In genomic region chr13:45333973-45334922, GRCh38 we compare ENCODE assay signal across 7 cellular contexts. TPM values are rescaled to one million over a fixed set of nuclear protein-coding genes. Genes with fewer than 3 reads are reported as not detected.
DNase-seq lines count a peak whose midpoint lies in the region; ATAC-seq and TF ChIP-seq lines count a peak whose summit lies in the region.

No MANE protein-coding gene starts in this region.

- peaks cover 17 to 69% of the 10 kb centered on the region in 2 experiments for H3K79me1 ChIP-seq in IMR-90 (ENCODE audit: low read depth in 1 of 2, low read length in 2 of 2)
- H3K79me1 ChIP-seq in neuronal stem cell (ENCODE audit: low read depth, low read length) = no peaks in the 10 kb centered on the region

- TF ChIP-seq RAD21 in IMR-90 (IDR thresholded peaks at IDR 0.05; ENCODE audit: low read length) = no peak

- H3K14ac ChIP-seq in IMR-90 (replicated peaks; ENCODE audit: low read depth, low read length) (no peak overlapping the region), neuronal stem cell (ENCODE audit: low read length) (no peak overlapping the region)

- TF ChIP-seq CTCF in IMR-90 (conservative IDR thresholded peaks at IDR 0.05; ENCODE audit: low read depth, low read length) (no peak), coronary artery (IDR thresholded peaks at IDR 0.05) (no peak)

- H2BK15ac ChIP-seq in IMR-90 (ENCODE audit: low read depth, low read length) (no peak overlapping the region), neuronal stem cell (ENCODE audit: low read length) (no peak overlapping the region)

- H2AK5ac ChIP-seq in IMR-90 (ENCODE audit: low read depth, low read length) (no peak overlapping the region), neuronal stem cell (ENCODE audit: low read depth, low read length) (no peak overlapping the region)

- H3K27me3 Mint-ChIP-seq in T-helper 17 cell = no peaks in the 10 kb centered on the region
- H3K27me3 Mint-ChIP-seq in stimulated activated memory B cell treated with anti-CD40 and anti-IgM and Interleukin-4, amounts not matched to agents 10 μg/mL and 1 μg/mL and 100 μg/mL, for 72 hours = no peaks in the 10 kb centered on the region

- POLR2A ChIA-PET in IMR-90 (lab: Charles Lee; ENCODE audit: unreplicated experiment) = no interaction called here

- DNase-seq in IMR-90 (peak; percentile 62), T-helper 17 cell (peak in 1 of 3 donors; percentile 30), coronary artery (ENCODE audit: low spot score) (no peak), neuronal stem cell (ENCODE audit: low spot score) (no peak), NCI-H2029 (lab: John Stamatoyannopoulos, UW) (no peak)

- no peak overlapping the region for H3K4me2 ChIP-seq in IMR-90 (ENCODE audit: low read depth, low read length)
- H3K4me2 ChIP-seq in neuronal stem cell (ENCODE audit: insufficient read depth, low read length, poor library complexity, severe bottlenecking) = no peak overlapping the region

- no peak overlapping the region for H3K56ac ChIP-seq in IMR-90 (ENCODE audit: extremely low read depth, insufficient read depth, low read length)

- no peak overlapping the region; the same call in 1 of the 2 replicates for H4K5ac ChIP-seq in IMR-90 (ENCODE audit: low read depth, low read length)

- H4K91ac ChIP-seq in IMR-90 (ENCODE audit: insufficient read depth, low read depth, low read length) (no peak overlapping the region), neuronal stem cell (ENCODE audit: low read depth, low read length, poor library complexity) (no peak overlapping the region)

- BruUV-seq in IMR-90 (replicated peaks; lab: Mats Ljungman, UMichigan) = no TSS peak

- no peaks in the 10 kb centered on the region for H3K9me3 Mint-ChIP-seq in stimulated activated memory B cell treated with anti-CD40 and anti-IgM and Interleukin-4, amounts not matched to agents 10 μg/mL and 1 μg/mL and 100 μg/mL, for 72 hours

- no peak overlapping the region for H4K8ac ChIP-seq in IMR-90 (ENCODE audit: low read depth in 2 of 2, low read length in 2 of 2)
- H4K8ac ChIP-seq in neuronal stem cell (ENCODE audit: low read depth, low read length) = no peak overlapping the region

- peak overlapping the region; percentile 52 for H3K4me3 Mint-ChIP-seq in T-helper 17 cell
- peak overlapping the region; percentile 7 for H3K4me3 Mint-ChIP-seq in stimulated activated memory B cell treated with anti-CD40 and anti-IgM and Interleukin-4, amounts not matched to agents 10 μg/mL and 1 μg/mL and 100 μg/mL, for 72 hours

- H2BK5ac ChIP-seq in IMR-90 (ENCODE audit: low read depth, low read length, poor library complexity, severe bottlenecking) = no peak overlapping the region
- no peak overlapping the region for H2BK5ac ChIP-seq in neuronal stem cell (ENCODE audit: low read length)

- H3K27ac Mint-ChIP-seq in T-helper 17 cell = peak overlapping the region; percentile 75
- H3K27ac Mint-ChIP-seq in stimulated activated memory B cell treated with anti-CD40 and anti-IgM and Interleukin-4, amounts not matched to agents 10 μg/mL and 1 μg/mL and 100 μg/mL, for 72 hours = peak overlapping the region; percentile 52

- dilution Hi-C loops in IMR-90 (cut with HindIII; ENCODE audit: low sequenced_read_pairs, unreplicated experiment) = no loop called here

- in situ Hi-C loops in IMR-90 (cut with MboI; ENCODE audit: low sequenced_read_pairs) = no loop called here

- 83 to 100% methylated on average over 2 to 3 of the region's 7 CpGs for WGBS in IMR-90 (ENCODE audit: extremely low coverage in 2 of 2, insufficient read length in 1 of 2), 2 experiments
- WGBS in neuronal stem cell (ENCODE audit: extremely low coverage in 2 of 2, insufficient read length in 2 of 2, insufficient replicate concordance in 1 of 2), 2 donors = 100% methylated on average over 2 of the region's 7 CpGs

- H2AK9ac ChIP-seq in IMR-90 (replicated peaks; ENCODE audit: low read depth, low read length, poor library complexity) = no peak overlapping the region

- no peaks in the 10 kb centered on the region for H3K27me3 ChIP-seq in IMR-90 (ENCODE audit: control insufficient read depth, insufficient read depth, low read length)
- H3K27me3 ChIP-seq in neuronal stem cell (ENCODE audit: control insufficient read depth in 3 of 3, insufficient read depth in 3 of 3, low read depth in 1 of 3, low read length in 3 of 3) = no peaks in the 10 kb centered on the region

- H2BK12ac ChIP-seq in neuronal stem cell (ENCODE audit: low read length) = no peak overlapping the region

- peaks cover 12% of the 10 kb centered on the region for H3K36me3 Mint-ChIP-seq in T-helper 17 cell (ENCODE audit: low read depth)
- H3K36me3 Mint-ChIP-seq in stimulated activated memory B cell treated with anti-CD40 and anti-IgM and Interleukin-4, amounts not matched to agents 10 μg/mL and 1 μg/mL and 100 μg/mL, for 72 hours = peaks cover 53% of the 10 kb centered on the region

- no peak overlapping the region for H3K4ac ChIP-seq in IMR-90 (ENCODE audit: low read depth, low read length)
- H3K4ac ChIP-seq in neuronal stem cell (ENCODE audit: low read length) = no peak overlapping the region

- peak; percentile 69 for TF ChIP-seq POLR2A in IMR-90 (IDR thresholded peaks at IDR 0.05; ENCODE audit: low read depth, low read length)

- CTCF ChIA-PET in IMR-90 (lab: Yijun Ruan, JAX) = interaction anchor here (1.6 kb wide), 1 partner anchor 287 kb away, joined by 4 read pairs; no protein-coding TSS in a partner anchor

- H3K4me1 ChIP-seq in IMR-90 (ENCODE audit: control insufficient read depth, insufficient read depth, low read length) (peaks cover 6% of the 10 kb centered on the region), neuronal stem cell (ENCODE audit: control insufficient read depth in 2 of 2, insufficient read depth in 1 of 2, low read depth in 1 of 2, low read length in 2 of 2) (peaks cover 0 to 8% of the 10 kb centered on the region in 2 donors)

- H3K18ac ChIP-seq in IMR-90 (ENCODE audit: low read depth, low read length) (no peak overlapping the region), neuronal stem cell (ENCODE audit: low read length) (no peak overlapping the region)

- H3K4me1 Mint-ChIP-seq in T-helper 17 cell = peaks cover 86% of the 10 kb centered on the region
- peaks cover 90% of the 10 kb centered on the region for H3K4me1 Mint-ChIP-seq in stimulated activated memory B cell treated with anti-CD40 and anti-IgM and Interleukin-4, amounts not matched to agents 10 μg/mL and 1 μg/mL and 100 μg/mL, for 72 hours

- H2BK120ac ChIP-seq in IMR-90 (ENCODE audit: low read depth, low read length) (no peak overlapping the region), neuronal stem cell (ENCODE audit: low read depth, low read length) (no peak overlapping the region)

- H3K23ac ChIP-seq in IMR-90 (ENCODE audit: low read depth, low read length) (0 out of 2 replicates have a peak overlapping the region, but pooled peaks have one; percentile 19), neuronal stem cell (ENCODE audit: low read depth, low read length, poor library complexity) (no peak overlapping the region)

- H3K4me3 ChIP-seq in IMR-90 (ENCODE audit: insufficient read depth, low read depth, low read length) (no peak overlapping the region), coronary artery (no peak overlapping the region), neuronal stem cell (ENCODE audit: low read length in 2 of 2) (no peak overlapping the region)

- H2AFZ ChIP-seq in IMR-90 (replicated peaks; ENCODE audit: low read length, poor library complexity) (no peak overlapping the region), neuronal stem cell (ENCODE audit: low read length) (no peak overlapping the region)

- peaks cover 80% of the 10 kb centered on the region for H4K20me1 ChIP-seq in IMR-90 (ENCODE audit: insufficient read depth, low read length)

- H3K9me1 ChIP-seq in IMR-90 (ENCODE audit: insufficient read depth, low read length) = peaks cover 18% of the 10 kb centered on the region

- H2BK20ac ChIP-seq in IMR-90 (ENCODE audit: low read depth, low read length) = no peak overlapping the region

- H3K9ac ChIP-seq in IMR-90 (ENCODE audit: low read depth, low read length) (no peak overlapping the region), neuronal stem cell (ENCODE audit: low read depth, low read length, poor library complexity) (no peak overlapping the region)

- ATAC-seq in IMR-90 (ENCODE audit: low read depth) (peak; percentile 1; the same call in 1 of the 2 replicates), T-helper 17 cell (peak; percentile 82), HG03039 (IDR thresholded peaks at IDR 0.05; ENCODE audit: unreplicated experiment) (no peak)
- ATAC-seq in stimulated activated memory B cell treated with anti-CD40 and anti-IgM and Interleukin-4, amounts not matched to agents 10 μg/mL and 1 μg/mL and 100 μg/mL, for 72 hours = peak; percentile 41

- no peaks in the 10 kb centered on the region for H3K9me3 ChIP-seq in IMR-90 (ENCODE audit: control insufficient read depth, insufficient read depth, low read length)
- no peaks in the 10 kb centered on the region for H3K9me3 ChIP-seq in T-helper 17 cell (ENCODE audit: control insufficient read depth, low read length, poor library complexity, severe bottlenecking)
- H3K9me3 ChIP-seq in neuronal stem cell (replicated peaks in 1 of 2; ENCODE audit: control insufficient read depth in 2 of 2, insufficient read depth in 1 of 2, low read depth in 1 of 2, low read length in 2 of 2) = no peaks in the 10 kb centered on the region

- H3K27ac ChIP-seq in IMR-90 (ENCODE audit: insufficient read depth, low read length) (no peak overlapping the region), coronary artery (peak overlapping the region; percentile 20 to 25), neuronal stem cell (replicated peaks; ENCODE audit: low read length) (no peak overlapping the region)

- peaks cover 36% of the 10 kb centered on the region for H3K36me3 ChIP-seq in IMR-90 (ENCODE audit: control insufficient read depth, insufficient read depth, low read length)
- H3K36me3 ChIP-seq in neuronal stem cell (replicated peaks in 1 of 2; ENCODE audit: control insufficient read depth in 2 of 2, insufficient read depth in 2 of 2, low read length in 2 of 2) = peaks cover 29 to 57% of the 10 kb centered on the region in 2 donors

- intact Hi-C loops in IMR-90 (cut with micrococcal nuclease) = no loop called here

TF ChIP-seq in IMR-90, 13 proteins besides CTCF, POLR2A, EP300 and RAD21 (continues in another document):
- TF ChIP-seq NFE2L2 (IDR thresholded peaks at IDR 0.05; ENCODE audit: low read depth, low read length) (no peak), USF2 (IDR thresholded peaks at IDR 0.05; ENCODE audit: low read depth, low read length) (no peak)

RNA-seq across cellular contexts. Expression of gene TPT1, which starts 6.7 kb away (rescaled TPM):
- total RNA-seq in IMR-90 (2012; rRNA removed) = 1,663 and 1,699 TPM in 2 replicates
- polyA plus RNA-seq in IMR-90 (2012; rRNA removed) = 2,407 and 2,665 TPM in 2 replicates
- 1,735 and 3,996 TPM in 2 replicates for polyA plus RNA-seq in IMR-90 (2012; cell fraction: cytosol; rRNA removed)
- polyA plus RNA-seq in IMR-90 (2012; cell fraction: nucleus; rRNA removed; ENCODE audit: low replicate concordance) = 731 and 1,213 TPM in 2 replicates
- 1,000 to 10,000 TPM; 7,650 to 7,799 TPM for total RNA-seq in T-helper 17 cell
- 2,914 TPM for polyA plus RNA-seq in neuronal stem cell (2013, experiment 1 of 2)
- 3,114 TPM for polyA plus RNA-seq in neuronal stem cell (2013, experiment 2 of 2)

Comparison
In these comparisons a context has a peak if more than half of its experiments do, and no peak if none do; other contexts are left out.
1. H3K27ac ChIP-seq: peak in coronary artery (2 of 2); none in IMR-90 (single experiment) and neuronal stem cell (single experiment).